In the genomic region with DNA sequence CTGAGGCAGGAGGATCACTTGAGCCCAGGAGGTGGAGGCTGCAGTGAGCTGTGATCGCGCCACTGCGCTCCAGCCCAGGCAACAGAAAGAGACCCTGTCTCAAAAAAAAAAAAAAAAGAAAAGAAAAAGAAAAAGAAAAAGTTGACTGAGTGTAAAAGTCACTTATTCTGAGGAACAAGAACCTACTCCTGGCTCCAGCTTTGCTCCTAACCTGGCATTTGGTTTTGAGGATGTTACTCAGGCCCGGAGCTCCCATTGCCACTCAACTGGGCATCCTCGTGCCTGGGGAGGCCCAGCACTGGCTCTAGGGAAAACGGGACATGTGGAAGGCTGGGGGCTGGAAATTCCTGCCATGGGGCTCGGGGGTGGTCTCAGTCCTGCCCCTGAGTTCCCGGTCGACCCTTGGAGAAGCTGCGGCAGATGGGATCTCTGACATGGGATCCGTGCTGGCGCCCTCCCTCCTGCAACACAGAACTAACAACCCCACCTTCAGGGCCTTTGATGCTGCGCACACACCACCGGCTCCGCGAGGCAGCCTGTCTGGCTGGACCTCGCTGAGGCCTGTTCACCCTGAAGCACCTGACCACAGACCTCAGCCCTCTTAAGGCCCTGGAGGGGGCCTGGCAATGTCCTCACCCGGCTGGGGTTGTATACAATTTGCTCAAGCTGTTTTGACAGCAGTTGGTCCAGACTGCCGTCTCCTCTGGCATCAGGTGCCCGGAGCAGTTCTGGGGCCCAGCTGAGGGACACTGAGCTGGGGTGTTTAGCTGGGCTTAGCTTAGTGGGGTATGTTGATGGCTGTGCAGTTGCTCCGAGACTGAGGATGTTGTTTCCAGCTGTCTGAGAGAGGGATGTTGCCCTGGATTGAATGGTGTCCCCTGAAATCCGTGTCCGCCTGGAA, we compare ENCODE assay signal across 15 cellular contexts. TPM values are rescaled to one million over a fixed set of nuclear protein-coding genes. Genes with fewer than 3 reads are reported as not detected.
A peak's percentile ranks its signal among the peaks of the same experiment; 100 is the strongest.
DNase-seq lines count a peak whose midpoint lies in the region; ATAC-seq, FAIRE-seq and TF ChIP-seq lines count a peak whose summit lies in the region.
"Had no signal": no experiment of that assay in that cellular context is flagged by ENCODE, and none has a peak within 500 bp of the region (broad histone marks: within the 10 kb centered on the region; RNA-seq: fewer than 3 reads in every experiment).

No MANE protein-coding gene starts in this region.

- no peaks in the 10 kb centered on the region for H3K27me3 ChIP-seq in right cardiac atrium (ENCODE audit: control insufficient read depth, insufficient read depth)
- no peaks in the 10 kb centered on the region for H3K27me3 ChIP-seq in body of pancreas

- peak overlapping the region; percentile 63 for H3K4me3 Mint-ChIP-seq in T-helper 17 cell
- peak overlapping the region; percentile 74 to 82 (median 77) for H3K4me3 Mint-ChIP-seq in immature natural killer cell
- peak overlapping the region; percentile 76 to 82 for H3K4me3 Mint-ChIP-seq in stimulated activated naive CD8-positive, alpha-beta T cell treated with anti-CD3 and anti-CD28 coated beads, Interleukin-15, amount 100 ng/mL, for 72 hours

- H3K27ac Mint-ChIP-seq in T-helper 17 cell (peak overlapping the region; percentile 16), immature natural killer cell (peak overlapping the region; percentile 90 to 97 (median 95))
- H3K27ac Mint-ChIP-seq in stimulated activated naive CD8-positive, alpha-beta T cell treated with anti-CD3 and anti-CD28 coated beads, Interleukin-15, amount 100 ng/mL, for 72 hours: peak overlapping the region; percentile 95

- DNase-seq in right cardiac atrium: peak; percentile 6 to 41 (median 41)
- no peak for DNase-seq in Right ventricle myocardium superior
- no peak for DNase-seq in T-helper 17 cell
- DNase-seq in immature natural killer cell: peak; percentile 60 to 67 (median 64)
- DNase-seq in stimulated activated naive CD8-positive, alpha-beta T cell treated with anti-CD3 and anti-CD28 coated beads, Interleukin-15, amount 100 ng/mL, for 72 hours: no peak
- DNase-seq in GM19239 (ENCODE audit: insufficient read length, low spot score): no peak
- no peak for DNase-seq in body of pancreas
- no peak for DNase-seq in posterior cingulate gyrus
- DNase-seq: MG63; NCI-H2029 treated with DMSO at 0.1 percent for 48 hours; stimulated activated CD4-positive, alpha-beta T cell treated with anti-CD3 and anti-CD28 coated beads, Interleukin-2, amount 100 ng/mL, for 48 hours; trophoblast cell had no signal

- H3K9me3 ChIP-seq in right cardiac atrium (ENCODE audit: control insufficient read depth, low read length) (no peaks in the 10 kb centered on the region), T-helper 17 cell (ENCODE audit: control insufficient read depth, low read length, poor library complexity, severe bottlenecking) (no peaks in the 10 kb centered on the region), body of pancreas (no peaks in the 10 kb centered on the region)
- H3K9me3 ChIP-seq: MG63 had no signal

- no peak overlapping the region for H3K27ac ChIP-seq in right cardiac atrium (ENCODE audit: low read length)
- no peak overlapping the region for H3K27ac ChIP-seq in body of pancreas
- H3K27ac ChIP-seq: VCaP had no signal

- intact Hi-C loops in right cardiac atrium (cut with DNase I) (no loop called here), Right ventricle myocardium superior (cut with DNase I) (no loop called here), body of pancreas (cut with DNase I) (no loop called here), posterior cingulate gyrus (cut with DNase I) (no loop called here)

- FAIRE-seq in GM19239 (lab: Jason Lieb, UNC): no peak

- no peaks in the 10 kb centered on the region for H3K9me3 Mint-ChIP-seq in immature natural killer cell
- H3K9me3 Mint-ChIP-seq in stimulated activated naive CD8-positive, alpha-beta T cell treated with anti-CD3 and anti-CD28 coated beads, Interleukin-15, amount 100 ng/mL, for 72 hours: no peaks in the 10 kb centered on the region

- H3K27me3 Mint-ChIP-seq in T-helper 17 cell: no peaks in the 10 kb centered on the region
- H3K27me3 Mint-ChIP-seq in immature natural killer cell (ENCODE audit: low read depth in 3 of 3): peaks cover 14 to 28% (median 18%) of the 10 kb centered on the region in 3 donors
- H3K27me3 Mint-ChIP-seq in stimulated activated naive CD8-positive, alpha-beta T cell treated with anti-CD3 and anti-CD28 coated beads, Interleukin-15, amount 100 ng/mL, for 72 hours: no peaks in the 10 kb centered on the region

- H3K36me3 ChIP-seq in body of pancreas (replicated peaks in 1 of 2; ENCODE audit: insufficient read depth in 1 of 2, low read depth in 2 of 2): no peaks in the 10 kb centered on the region
- H3K36me3 ChIP-seq: MG63 had no signal

- H3K4me1 ChIP-seq in right cardiac atrium (ENCODE audit: control insufficient read depth, insufficient read depth, low read length) (no peaks in the 10 kb centered on the region), body of pancreas (peaks cover 4% of the 10 kb centered on the region)

- H3K4me1 Mint-ChIP-seq in T-helper 17 cell: peaks cover 31% of the 10 kb centered on the region
- peaks cover 73 to 75% of the 10 kb centered on the region in 2 donors for H3K4me1 Mint-ChIP-seq in immature natural killer cell
- peaks cover 81% of the 10 kb centered on the region for H3K4me1 Mint-ChIP-seq in stimulated activated naive CD8-positive, alpha-beta T cell treated with anti-CD3 and anti-CD28 coated beads, Interleukin-15, amount 100 ng/mL, for 72 hours

- no peak for TF ChIP-seq CTCF in body of pancreas (IDR thresholded peaks at IDR 0.05)

- H3K36me3 Mint-ChIP-seq in T-helper 17 cell (ENCODE audit: low read depth) (peaks cover 2% of the 10 kb centered on the region), immature natural killer cell (no peaks in the 10 kb centered on the region)

- ATAC-seq in right cardiac atrium (no peak), Right ventricle myocardium superior (ENCODE audit: poor library complexity) (no peak), T-helper 17 cell (no peak), body of pancreas (no peak)
- ATAC-seq in stimulated activated naive CD8-positive, alpha-beta T cell treated with anti-CD3 and anti-CD28 coated beads, Interleukin-15, amount 100 ng/mL, for 72 hours: no peak
- ATAC-seq: left colon had no signal

- H3K4me3 ChIP-seq in right cardiac atrium (ENCODE audit: low read length): no peak overlapping the region
- no peak overlapping the region for H3K4me3 ChIP-seq in body of pancreas
- H3K4me3 ChIP-seq: MG63 had no signal

- 85% methylated on average over 23 of the region's 23 CpGs for WGBS in right cardiac atrium
- 79 to 85% methylated on average over 13 to 23 of the region's 23 CpGs for WGBS in body of pancreas, 2 donors

- TF ChIP-seq POLR2A in body of pancreas (IDR thresholded peaks at IDR 0.05): no peak

RNA-seq across cellular contexts. Expression of gene CD7, which starts 12.3 kb away (rescaled TPM):
- total RNA-seq in right cardiac atrium (1 to 10 TPM in 2 of 4 donors, under 1 TPM in 2; 0.31 to 1.4 (median 0.80) TPM), Right ventricle myocardium superior (0.75 TPM), T-helper 17 cell (100 to 1,000 TPM; 119 to 122 TPM), body of pancreas (not detected)
- polyA plus RNA-seq in right cardiac atrium (0.45 TPM), immature natural killer cell (100 to 1,000 TPM; 278 to 589 (median 370) TPM)
- polyA plus RNA-seq: fibroblast of lung had no signal

RNA-seq across cellular contexts. Expression of gene SECTM1, which starts 28.5 kb away (rescaled TPM):
- total RNA-seq in right cardiac atrium (1 to 10 TPM; 2.8 to 5.7 (median 3.3) TPM), Right ventricle myocardium superior (4.3 TPM), T-helper 17 cell (1 to 10 TPM; 4.4 to 6.0 TPM), body of pancreas (1 to 10 TPM; 5.4 to 6.3 TPM)
- polyA plus RNA-seq in right cardiac atrium (2.5 TPM), immature natural killer cell (1 to 10 TPM in 2 of 3 donors, not detected in 1; 2.7 to 3.6 TPM)

RNA-seq across cellular contexts. Expression of gene CSNK1D, which starts 31.6 kb away (rescaled TPM):
- 10 to 100 TPM; 68.8 to 81.7 (median 77.4) TPM for total RNA-seq in right cardiac atrium
- polyA plus RNA-seq in right cardiac atrium: 61.7 TPM
- 54.4 TPM for total RNA-seq in Right ventricle myocardium superior
- total RNA-seq in T-helper 17 cell: 100 to 1,000 TPM; 218 to 273 TPM
- 100 to 1,000 TPM in 1 of 3 donors, 10 to 100 TPM in 2; 48.9 to 130 (median 55.9) TPM for polyA plus RNA-seq in immature natural killer cell
- total RNA-seq in body of pancreas: 100 to 1,000 TPM in 1 of 2 donors, 10 to 100 TPM in 1; 37.6 to 116 TPM

RNA-seq across cellular contexts. Expression of gene TEX19, which starts 54.0 kb away (rescaled TPM):
- total RNA-seq in right cardiac atrium (not detected), Right ventricle myocardium superior (not detected), T-helper 17 cell (not detected), body of pancreas (not detected)
- polyA plus RNA-seq in right cardiac atrium (not detected), immature natural killer cell (not detected)
- total RNA-seq: left colon had no signal

Comparison
In these comparisons a context has a peak if more than half of its experiments do, and no peak if none do; other contexts are left out.
1. DNase-seq: peak in right cardiac atrium (3 of 3) and immature natural killer cell (3 of 3); none in Right ventricle myocardium superior (single experiment), T-helper 17 cell (0 of 3), stimulated activated naive CD8-positive, alpha-beta T cell treated with anti-CD3 and anti-CD28 coated beads, Interleukin-15, amount 100 ng/mL, for 72 hours (0 of 2), GM19239 (single experiment), body of pancreas (0 of 4) and posterior cingulate gyrus (0 of 10).
2. H3K27ac Mint-ChIP-seq: peak in every context shown above with its lines; median percentile 95 in immature natural killer cell; 95 in stimulated activated naive CD8-positive, alpha-beta T cell treated with anti-CD3 and anti-CD28 coated beads, Interleukin-15, amount 100 ng/mL, for 72 hours; 16 in T-helper 17 cell.
3. RNA of gene CD7, which starts 12.3 kb away (total RNA-seq): 119 to 122 TPM in T-helper 17 cell; 0.31 to 1.4 TPM in right cardiac atrium, 0.75 TPM in Right ventricle myocardium superior (single experiment) and not detected in body of pancreas; every median in the first group is over 10 times any median in the second.
4. Peak in every context shown above with its lines, with median percentiles within 50 percentile points of each other: H3K4me3 Mint-ChIP-seq.